In the genomic region with DNA sequence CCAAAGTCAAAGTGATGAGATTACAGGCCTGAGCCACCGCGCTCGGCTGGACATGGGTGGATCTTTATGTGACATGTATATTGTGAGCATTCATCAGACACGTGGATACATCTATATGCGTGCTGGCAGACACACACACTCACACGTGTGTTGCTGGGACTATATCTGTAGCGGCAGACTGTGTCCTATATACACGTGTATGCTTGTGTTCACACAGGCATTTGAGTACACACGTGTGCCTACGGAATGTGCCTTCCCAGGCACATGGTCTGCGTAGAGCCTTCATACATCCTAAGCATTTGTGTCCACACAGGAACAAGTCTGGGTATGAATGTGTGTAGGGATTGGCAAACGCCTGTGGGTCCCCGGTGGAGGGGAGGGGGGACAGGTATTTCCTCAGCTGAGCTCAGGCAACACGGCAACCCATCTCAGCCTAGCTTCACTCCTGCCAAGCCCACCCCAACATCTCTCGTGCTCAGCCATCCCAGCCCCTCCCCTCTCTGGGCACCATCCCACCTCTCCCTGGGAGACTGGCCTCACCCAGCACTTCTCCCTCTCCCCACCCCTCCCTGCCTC, we compare ENCODE assay signal across 2 cellular contexts.
TF ChIP-seq lines count a peak whose summit lies in the region.

No MANE protein-coding gene starts in this region.

TF ChIP-seq in GM23338, 12 proteins besides CTCF, POLR2A, EP300 and RAD21 (continues in another document):
- no peak for TF ChIP-seq JUNB (IDR thresholded peaks at IDR 0.05; ENCODE audit: unreplicated experiment)
- TF ChIP-seq, protein P1, sequence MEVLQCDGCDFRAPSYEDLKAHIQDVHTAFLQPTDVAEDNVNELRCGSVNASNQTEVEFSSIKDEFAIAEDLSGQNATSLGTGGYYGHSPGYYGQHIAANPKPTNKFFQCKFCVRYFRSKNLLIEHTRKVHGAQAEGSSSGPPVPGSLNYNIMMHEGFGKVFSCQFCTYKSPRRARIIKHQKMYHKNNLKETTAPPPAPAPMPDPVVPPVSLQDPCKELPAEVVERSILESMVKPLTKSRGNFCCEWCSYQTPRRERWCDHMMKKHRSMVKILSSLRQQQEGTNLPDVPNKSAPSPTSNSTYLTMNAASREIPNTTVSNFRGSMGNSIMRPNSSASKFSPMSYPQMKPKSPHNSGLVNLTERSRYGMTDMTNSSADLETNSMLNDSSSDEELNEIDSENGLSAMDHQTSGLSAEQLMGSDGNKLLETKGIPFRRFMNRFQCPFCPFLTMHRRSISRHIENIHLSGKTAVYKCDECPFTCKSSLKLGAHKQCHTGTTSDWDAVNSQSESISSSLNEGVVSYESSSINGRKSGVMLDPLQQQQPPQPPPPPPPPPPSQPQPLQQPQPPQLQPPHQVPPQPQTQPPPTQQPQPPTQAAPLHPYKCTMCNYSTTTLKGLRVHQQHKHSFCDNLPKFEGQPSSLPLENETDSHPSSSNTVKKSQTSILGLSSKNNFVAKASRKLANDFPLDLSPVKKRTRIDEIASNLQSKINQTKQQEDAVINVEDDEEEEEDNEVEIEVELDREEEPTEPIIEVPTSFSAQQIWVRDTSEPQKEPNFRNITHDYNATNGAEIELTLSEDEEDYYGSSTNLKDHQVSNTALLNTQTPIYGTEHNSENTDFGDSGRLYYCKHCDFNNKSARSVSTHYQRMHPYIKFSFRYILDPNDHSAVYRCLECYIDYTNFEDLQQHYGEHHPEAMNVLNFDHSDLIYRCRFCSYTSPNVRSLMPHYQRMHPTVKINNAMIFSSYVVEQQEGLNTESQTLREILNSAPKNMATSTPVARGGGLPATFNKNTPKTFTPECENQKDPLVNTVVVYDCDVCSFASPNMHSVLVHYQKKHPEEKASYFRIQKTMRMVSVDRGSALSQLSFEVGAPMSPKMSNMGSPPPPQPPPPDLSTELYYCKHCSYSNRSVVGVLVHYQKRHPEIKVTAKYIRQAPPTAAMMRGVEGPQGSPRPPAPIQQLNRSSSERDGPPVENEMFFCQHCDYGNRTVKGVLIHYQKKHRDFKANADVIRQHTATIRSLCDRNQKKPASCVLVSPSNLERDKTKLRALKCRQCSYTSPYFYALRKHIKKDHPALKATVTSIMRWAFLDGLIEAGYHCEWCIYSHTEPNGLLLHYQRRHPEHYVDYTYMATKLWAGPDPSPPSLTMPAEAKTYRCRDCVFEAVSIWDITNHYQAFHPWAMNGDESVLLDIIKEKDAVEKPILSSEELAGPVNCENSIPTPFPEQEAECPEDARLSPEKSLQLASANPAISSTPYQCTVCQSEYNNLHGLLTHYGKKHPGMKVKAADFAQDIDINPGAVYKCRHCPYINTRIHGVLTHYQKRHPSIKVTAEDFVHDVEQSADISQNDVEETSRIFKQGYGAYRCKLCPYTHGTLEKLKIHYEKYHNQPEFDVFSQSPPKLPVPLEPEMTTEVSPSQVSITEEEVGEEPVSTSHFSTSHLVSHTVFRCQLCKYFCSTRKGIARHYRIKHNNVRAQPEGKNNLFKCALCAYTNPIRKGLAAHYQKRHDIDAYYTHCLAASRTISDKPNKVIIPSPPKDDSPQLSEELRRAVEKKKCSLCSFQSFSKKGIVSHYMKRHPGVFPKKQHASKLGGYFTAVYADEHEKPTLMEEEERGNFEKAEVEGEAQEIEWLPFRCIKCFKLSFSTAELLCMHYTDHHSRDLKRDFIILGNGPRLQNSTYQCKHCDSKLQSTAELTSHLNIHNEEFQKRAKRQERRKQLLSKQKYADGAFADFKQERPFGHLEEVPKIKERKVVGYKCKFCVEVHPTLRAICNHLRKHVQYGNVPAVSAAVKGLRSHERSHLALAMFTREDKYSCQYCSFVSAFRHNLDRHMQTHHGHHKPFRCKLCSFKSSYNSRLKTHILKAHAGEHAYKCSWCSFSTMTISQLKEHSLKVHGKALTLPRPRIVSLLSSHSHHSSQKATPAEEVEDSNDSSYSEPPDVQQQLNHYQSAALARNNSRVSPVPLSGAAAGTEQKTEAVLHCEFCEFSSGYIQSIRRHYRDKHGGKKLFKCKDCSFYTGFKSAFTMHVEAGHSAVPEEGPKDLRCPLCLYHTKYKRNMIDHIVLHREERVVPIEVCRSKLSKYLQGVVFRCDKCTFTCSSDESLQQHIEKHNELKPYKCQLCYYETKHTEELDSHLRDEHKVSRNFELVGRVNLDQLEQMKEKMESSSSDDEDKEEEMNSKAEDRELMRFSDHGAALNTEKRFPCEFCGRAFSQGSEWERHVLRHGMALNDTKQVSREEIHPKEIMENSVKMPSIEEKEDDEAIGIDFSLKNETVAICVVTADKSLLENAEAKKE (CRISPR knock-in tag; IDR thresholded peaks at IDR 0.05) = no peak
- no peak for TF ChIP-seq EZH2 (IDR thresholded peaks at IDR 0.05; ENCODE audit: low read depth, unreplicated experiment)
- TF ChIP-seq ZNF114 (CRISPR knock-in tag; IDR thresholded peaks at IDR 0.05) = no peak
- no peak for TF ChIP-seq REST (IDR thresholded peaks at IDR 0.05; ENCODE audit: unreplicated experiment)
- TF ChIP-seq ZNF331 (CRISPR knock-in tag; IDR thresholded peaks at IDR 0.05; ENCODE audit: low read depth) = no peak
- no peak for TF ChIP-seq STAT1 (IDR thresholded peaks at IDR 0.05; ENCODE audit: unreplicated experiment)
- no peak for TF ChIP-seq NANOG (IDR thresholded peaks at IDR 0.05; ENCODE audit: borderline replicate concordance)
- TF ChIP-seq, protein P2, sequence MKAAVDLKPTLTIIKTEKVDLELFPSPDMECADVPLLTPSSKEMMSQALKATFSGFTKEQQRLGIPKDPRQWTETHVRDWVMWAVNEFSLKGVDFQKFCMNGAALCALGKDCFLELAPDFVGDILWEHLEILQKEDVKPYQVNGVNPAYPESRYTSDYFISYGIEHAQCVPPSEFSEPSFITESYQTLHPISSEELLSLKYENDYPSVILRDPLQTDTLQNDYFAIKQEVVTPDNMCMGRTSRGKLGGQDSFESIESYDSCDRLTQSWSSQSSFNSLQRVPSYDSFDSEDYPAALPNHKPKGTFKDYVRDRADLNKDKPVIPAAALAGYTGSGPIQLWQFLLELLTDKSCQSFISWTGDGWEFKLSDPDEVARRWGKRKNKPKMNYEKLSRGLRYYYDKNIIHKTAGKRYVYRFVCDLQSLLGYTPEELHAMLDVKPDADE (IDR thresholded peaks at IDR 0.05) = no peak

TF ChIP-seq in H1, 55 proteins besides CTCF, POLR2A, EP300 and RAD21:
- TF ChIP-seq CHD2 (IDR thresholded peaks at IDR 0.05; ENCODE audit: low read length) = no peak
- TF ChIP-seq CTBP2 (IDR thresholded peaks at IDR 0.05; ENCODE audit: borderline replicate concordance, insufficient read depth, insufficient read length, low read length) = no peak
- TF ChIP-seq RFX5 (IDR thresholded peaks at IDR 0.05; ENCODE audit: borderline replicate concordance, low read depth, low read length) = no peak
- no peak for TF ChIP-seq RXRA (IDR thresholded peaks at IDR 0.05; ENCODE audit: insufficient read depth, low read depth, low read length)
- no peak for TF ChIP-seq ATF3 (IDR thresholded peaks at IDR 0.05; ENCODE audit: insufficient read depth, low read depth, low read length)
- TF ChIP-seq, protein P3, sequence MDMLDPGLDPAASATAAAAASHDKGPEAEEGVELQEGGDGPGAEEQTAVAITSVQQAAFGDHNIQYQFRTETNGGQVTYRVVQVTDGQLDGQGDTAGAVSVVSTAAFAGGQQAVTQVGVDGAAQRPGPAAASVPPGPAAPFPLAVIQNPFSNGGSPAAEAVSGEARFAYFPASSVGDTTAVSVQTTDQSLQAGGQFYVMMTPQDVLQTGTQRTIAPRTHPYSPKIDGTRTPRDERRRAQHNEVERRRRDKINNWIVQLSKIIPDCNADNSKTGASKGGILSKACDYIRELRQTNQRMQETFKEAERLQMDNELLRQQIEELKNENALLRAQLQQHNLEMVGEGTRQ (IDR thresholded peaks at IDR 0.05; ENCODE audit: low read length) = no peak
- TF ChIP-seq BCL11A (IDR thresholded peaks at IDR 0.05; ENCODE audit: low read depth in 2 of 2, low read length in 2 of 2) = no peak
- no peak for TF ChIP-seq CEBPB (IDR thresholded peaks at IDR 0.05; ENCODE audit: low read depth, low read length)
- TF ChIP-seq SAP30 (IDR thresholded peaks at IDR 0.05; ENCODE audit: insufficient read depth, insufficient replicate concordance, low read length) = no peak
- TF ChIP-seq FOSL1 (IDR thresholded peaks at IDR 0.05; ENCODE audit: insufficient read depth, low read depth, low read length) = no peak
